Comparison of ENCODE assay signal across 8 cellular contexts in genomic region chr7:128531105-128531954, GRCh38. TPM values are rescaled to one million over a fixed set of nuclear protein-coding genes. Genes with fewer than 3 reads are reported as not detected.
DNase-seq lines count a peak whose midpoint lies in the region; ATAC-seq and TF ChIP-seq lines count a peak whose summit lies in the region.
"Not testable (repeated sequence)": the region's sequence is repeated elsewhere in the genome, so short reads cannot be mapped to it uniquely, and the experiment has no call there.

No MANE protein-coding gene starts in this region.

- POLR2A ChIA-PET in PC-9 (lab: Charles Lee; ENCODE audit: unreplicated experiment), result not testable (repeated sequence)

- peak; percentile 49 for DNase-seq in DMS 273 treated with DMSO at 0.1 percent for 48 hours (lab: John Stamatoyannopoulos, UW)
- DNase-seq in KBM-7, result peak; percentile 69
- DNase-seq in PC-9, result peak; percentile 46 to 80
- DNase-seq in activated T-cell treated with anti-CD3 and anti-CD28 coated beads, Interleukin-2, amount 50 U/mL, for 4 hours, result peak; percentile 74
- peak; percentile 92 for DNase-seq in esophagus muscularis mucosa (ENCODE audit: extremely low spot score)
- DNase-seq in stimulated activated CD8-positive, alpha-beta memory T cell treated with anti-CD3 and anti-CD28 coated beads, Interleukin-4, amount 100 ng/mL, for 48 hours, result peak; percentile 85

- not testable (repeated sequence) for H3K9me3 ChIP-seq in PC-9 (ENCODE audit: insufficient read depth, low read depth); esophagus muscularis mucosa; muscle layer of colon (ENCODE audit: low read length)

- peaks cover 36% of the 10 kb centered on the region for H3K4me1 Mint-ChIP-seq in activated T-cell treated with anti-CD3 and anti-CD28 coated beads, Interleukin-2, amount 50 U/mL, for 4 hours (ENCODE audit: low read depth)

- BruUV-seq in PC-9 (replicated peaks; lab: Mats Ljungman, UMichigan), result not testable (repeated sequence)

- H3K27me3 ChIP-seq in PC-9 (ENCODE audit: insufficient read depth, low read depth); esophagus muscularis mucosa; muscle layer of colon (ENCODE audit: control insufficient read depth in 1 of 2, insufficient read depth in 2 of 2, low read length in 2 of 2): not testable (repeated sequence)

- in situ Hi-C loops in KBM-7 (cut with MboI; ENCODE audit: low pct_unique_long_range_greater_than_20kb, low sequenced_read_pairs), result not testable (repeated sequence)

- H3K4me3 Mint-ChIP-seq in activated T-cell treated with anti-CD3 and anti-CD28 coated beads, Interleukin-2, amount 50 U/mL, for 4 hours, result peak overlapping the region; percentile 58

- not testable (repeated sequence) for H3K27me3 Mint-ChIP-seq in activated T-cell treated with anti-CD3 and anti-CD28 coated beads, Interleukin-2, amount 50 U/mL, for 4 hours (ENCODE audit: low read depth)

- H3K36me3 Mint-ChIP-seq in activated T-cell treated with anti-CD3 and anti-CD28 coated beads, Interleukin-2, amount 50 U/mL, for 4 hours (ENCODE audit: insufficient read depth), result not testable (repeated sequence)

- peak; percentile 78 for ATAC-seq in GM21737 (IDR thresholded peaks at IDR 0.05; ENCODE audit: unreplicated experiment)
- peak; percentile 75 to 82 for ATAC-seq in activated T-cell treated with anti-CD3 and anti-CD28 coated beads, Interleukin-2, amount 50 U/mL, for 4 hours

- not testable (repeated sequence) for H3K9ac ChIP-seq in muscle layer of colon (ENCODE audit: low read length)

- not testable (repeated sequence) for H4K20me1 ChIP-seq in PC-9 (ENCODE audit: insufficient read depth)

- not testable (repeated sequence) for TF ChIP-seq EP300 in esophagus muscularis mucosa (IDR thresholded peaks at IDR 0.05)

- not testable (repeated sequence) for H3K36me3 ChIP-seq in PC-9 (ENCODE audit: low read depth); muscle layer of colon (ENCODE audit: insufficient read depth, low read length)
- H3K36me3 ChIP-seq in esophagus muscularis mucosa, result peaks cover 0 to 19% (median 7%) of the 10 kb centered on the region in 4 donors

- H3K79me2 ChIP-seq in PC-9 (ENCODE audit: low read depth), result peaks cover 43% of the 10 kb centered on the region

- not testable (repeated sequence) for H2AFZ ChIP-seq in PC-9

- H3K9me2 ChIP-seq in PC-9 (ENCODE audit: insufficient read depth), result not testable (repeated sequence)

- TF ChIP-seq CTCF in PC-9 (conservative IDR thresholded peaks at IDR 0.05); esophagus muscularis mucosa (IDR thresholded peaks at IDR 0.05): not testable (repeated sequence)

- CTCF ChIA-PET in PC-9 (lab: Charles Lee), result not testable (repeated sequence)

- H3K4me1 ChIP-seq in PC-9 (replicated peaks; ENCODE audit: insufficient read depth), result peaks cover 11% of the 10 kb centered on the region
- peaks cover 30 to 47% (median 44%) of the 10 kb centered on the region in 4 donors for H3K4me1 ChIP-seq in esophagus muscularis mucosa
- H3K4me1 ChIP-seq in muscle layer of colon (ENCODE audit: insufficient read depth, low read length), result peaks cover 18% of the 10 kb centered on the region

- WGBS in esophagus muscularis mucosa, result no CpG with 5 or more reads among the region's 92 CpGs

- H3K4me3 ChIP-seq in PC-9 (peak overlapping the region; percentile 64), esophagus muscularis mucosa (peak overlapping the region; percentile 73 to 99 (median 88)), muscle layer of colon (ENCODE audit: low read depth in 1 of 2, low read length in 2 of 2) (peak overlapping the region in 1 of 2 donors; percentile 61)

- peak overlapping the region; percentile 79 for H3K4me2 ChIP-seq in PC-9

- not testable (repeated sequence) for H3F3A ChIP-seq in PC-9 (ENCODE audit: insufficient read depth, low read depth)

- intact Hi-C loops in PC-9 (cut with micrococcal nuclease; ENCODE audit: unreplicated experiment); esophagus muscularis mucosa (cut with DNase I): not testable (repeated sequence)

- H3K9me3 Mint-ChIP-seq in activated T-cell treated with anti-CD3 and anti-CD28 coated beads, Interleukin-2, amount 50 U/mL, for 4 hours, result not testable (repeated sequence)

- TF ChIP-seq POLR2A in esophagus muscularis mucosa (IDR thresholded peaks at IDR 0.05; ENCODE audit: low read depth), result not testable (repeated sequence)

- H3K27ac ChIP-seq in PC-9 (peak overlapping the region; percentile 65), esophagus muscularis mucosa (replicated peaks in 1 of 4) (peak overlapping the region; percentile 97 to 99 (median 99)), muscle layer of colon (ENCODE audit: low read depth, low read length) (peak overlapping the region; percentile 78)

RNA-seq across cellular contexts. Expression of gene METTL2B, which starts 54.8 kb away (rescaled TPM):
- total RNA-seq in PC-9 (2021), result 39.2 and 41.9 TPM in 2 replicates
- total RNA-seq in activated T-cell treated with anti-CD3 and anti-CD28 coated beads, Interleukin-2, amount 50 U/mL, for 4 hours, result 10 to 100 TPM; 68.5 to 74.2 (median 73.7) TPM
- 10 to 100 TPM; 19.9 to 23.5 (median 21.0) TPM for total RNA-seq in esophagus muscularis mucosa
